Comparison of ENCODE assay signal across 11 cellular contexts in the genomic region with DNA sequence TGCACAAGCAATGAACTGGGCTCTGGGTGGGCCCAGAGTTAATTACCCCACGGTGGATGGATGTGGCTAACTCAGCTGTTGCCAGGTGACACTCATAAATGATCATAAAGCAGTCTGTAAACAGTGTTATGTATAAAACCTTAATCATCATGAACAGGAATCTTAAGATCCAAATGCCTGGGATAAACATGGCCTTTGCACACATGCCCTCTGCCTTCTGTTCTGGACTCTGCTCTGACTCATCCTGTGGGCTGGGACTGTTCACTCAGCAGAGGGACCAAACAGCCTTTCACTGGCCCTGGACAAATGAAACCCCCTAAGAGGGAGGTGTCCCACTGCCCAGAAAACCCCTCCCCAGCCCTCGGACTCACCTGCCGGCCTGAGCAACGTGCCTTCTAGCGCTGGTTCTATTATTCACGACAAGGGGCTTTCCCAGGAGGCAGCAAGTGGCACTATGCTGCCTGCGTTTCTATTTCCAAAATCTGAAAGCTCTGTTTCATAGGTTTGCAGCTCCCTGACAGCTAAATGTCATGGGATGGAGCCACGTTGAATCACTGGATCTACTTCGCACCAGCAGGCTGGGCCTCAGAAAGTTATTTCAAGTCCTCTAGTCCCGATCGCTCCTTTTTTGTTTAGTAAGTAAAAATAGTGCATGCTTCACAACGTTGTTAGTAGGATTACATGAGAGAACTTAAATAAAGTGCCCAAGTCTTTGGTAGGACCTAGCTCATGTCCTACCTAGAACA. TPM values are rescaled to one million over a fixed set of nuclear protein-coding genes. Genes with fewer than 3 reads are reported as not detected.
DNase-seq lines count a peak whose midpoint lies in the region; ATAC-seq, FAIRE-seq and TF ChIP-seq lines count a peak whose summit lies in the region.
"Had no signal": no experiment of that assay in that cellular context is flagged by ENCODE, and none has a peak within 500 bp of the region (broad histone marks: within the 10 kb centered on the region; RNA-seq: fewer than 3 reads in every experiment).

No MANE protein-coding gene starts in this region.

- H3K27ac ChIP-seq in liver (ENCODE audit: low read depth in 1 of 2, low read length in 2 of 2), result peak overlapping the region in 1 of 2 donors; percentile 72
- H3K27ac ChIP-seq in tibial artery, result peak overlapping the region; percentile 81 to 82

- H3K4me3 ChIP-seq in choroid plexus epithelial cell (ENCODE audit: low read depth, low read length) (no peak overlapping the region), liver (ENCODE audit: low read depth in 1 of 3, low read length in 3 of 3) (no peak overlapping the region), tibial artery (no peak overlapping the region)

- TF ChIP-seq CTCF in choroid plexus epithelial cell (conservative IDR thresholded peaks at IDR 0.05; ENCODE audit: low read depth, low read length), result no peak
- TF ChIP-seq CTCF in liver (IDR thresholded peaks at IDR 0.05; ENCODE audit: low read depth, low read length, missing input control), result no peak
- no peak for TF ChIP-seq CTCF in tibial artery (IDR thresholded peaks at IDR 0.05)

- H3K27me3 ChIP-seq in liver (ENCODE audit: control insufficient read depth in 4 of 4, insufficient read depth in 4 of 4, low read length in 3 of 4), result no peaks in the 10 kb centered on the region
- H3K27me3 ChIP-seq in tibial artery, result no peaks in the 10 kb centered on the region

- TF ChIP-seq POLR2A in GM12891 (IDR thresholded peaks at IDR 0.05; ENCODE audit: low read depth, low read length), result no peak

- intact Hi-C loops in tibial artery (cut with DNase I; ENCODE audit: low total_unique reads), result loop anchor here (5.0 kb wide), 1 partner anchor 1250 kb away; no protein-coding TSS in a partner anchor

- ATAC-seq in HG03108 (IDR thresholded peaks at IDR 0.05; ENCODE audit: unreplicated experiment), result no peak
- ATAC-seq: activated CD4-positive, alpha-beta T cell treated with anti-CD3 and anti-CD28 coated beads for 36 hours had no signal

- no peaks in the 10 kb centered on the region for H3K36me3 ChIP-seq in liver (ENCODE audit: control insufficient read depth in 4 of 4, insufficient read depth in 3 of 4, low read depth in 1 of 4, low read length in 3 of 4)
- no peaks in the 10 kb centered on the region for H3K36me3 ChIP-seq in tibial artery

- 68% methylated on average over 12 of the region's 12 CpGs for WGBS in liver

- H3K4me1 ChIP-seq in liver (ENCODE audit: control insufficient read depth in 4 of 4, insufficient read depth in 4 of 4, low read length in 3 of 4) (peaks cover 1 to 17% (median 14%) of the 10 kb centered on the region in 4 donors), tibial artery (peaks cover 0 to 80% (median 51%) of the 10 kb centered on the region in 4 donors)

- no peak overlapping the region for H3K9ac ChIP-seq in liver (ENCODE audit: low read depth in 1 of 2, low read length in 2 of 2)

- no peak for FAIRE-seq in GM12891 (lab: Jason Lieb, UNC)

- H3K9me3 ChIP-seq in liver (ENCODE audit: control insufficient read depth in 4 of 4, low read length in 3 of 4) (no peaks in the 10 kb centered on the region), tibial artery (no peaks in the 10 kb centered on the region)

- DNase-seq in LoVo (ENCODE audit: low spot score) (peak; percentile 64), choroid plexus epithelial cell (ENCODE audit: low read depth) (peak; percentile 46), tibial artery (no peak), GM12891 (ENCODE audit: insufficient read length, low spot score) (no peak)
- no peak for DNase-seq in stimulated activated CD4-positive, alpha-beta T cell treated with anti-CD3 and anti-CD28 coated beads, Interleukin-4, amount 100 ng/mL, for 24 hours
- DNase-seq: activated CD4-positive, alpha-beta T cell treated with anti-CD3 and anti-CD28 coated beads for 36 hours; EL; NCI-H2081; stimulated activated CD4-positive, alpha-beta T cell treated with anti-CD3 and anti-CD28 coated beads, Interleukin-1b, Interleukin-23, amount 100 ng/mL, for 48 hours had no signal

- TF ChIP-seq RAD21 in liver (IDR thresholded peaks at IDR 0.05), result peak in 1 of 2 donors; percentile 33

TF ChIP-seq in liver, 16 proteins besides CTCF, POLR2A, EP300 and RAD21 (continues in another document):
- TF ChIP-seq TAF1 (conservative IDR thresholded peaks at IDR 0.05), result no peak
- TF ChIP-seq NR2F2 (IDR thresholded peaks at IDR 0.05), result no peak
- TF ChIP-seq, protein P1, sequence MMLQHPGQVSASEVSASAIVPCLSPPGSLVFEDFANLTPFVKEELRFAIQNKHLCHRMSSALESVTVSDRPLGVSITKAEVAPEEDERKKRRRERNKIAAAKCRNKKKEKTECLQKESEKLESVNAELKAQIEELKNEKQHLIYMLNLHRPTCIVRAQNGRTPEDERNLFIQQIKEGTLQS (IDR thresholded peaks at IDR 0.05), result peak; percentile 58
- TF ChIP-seq, protein P2, sequence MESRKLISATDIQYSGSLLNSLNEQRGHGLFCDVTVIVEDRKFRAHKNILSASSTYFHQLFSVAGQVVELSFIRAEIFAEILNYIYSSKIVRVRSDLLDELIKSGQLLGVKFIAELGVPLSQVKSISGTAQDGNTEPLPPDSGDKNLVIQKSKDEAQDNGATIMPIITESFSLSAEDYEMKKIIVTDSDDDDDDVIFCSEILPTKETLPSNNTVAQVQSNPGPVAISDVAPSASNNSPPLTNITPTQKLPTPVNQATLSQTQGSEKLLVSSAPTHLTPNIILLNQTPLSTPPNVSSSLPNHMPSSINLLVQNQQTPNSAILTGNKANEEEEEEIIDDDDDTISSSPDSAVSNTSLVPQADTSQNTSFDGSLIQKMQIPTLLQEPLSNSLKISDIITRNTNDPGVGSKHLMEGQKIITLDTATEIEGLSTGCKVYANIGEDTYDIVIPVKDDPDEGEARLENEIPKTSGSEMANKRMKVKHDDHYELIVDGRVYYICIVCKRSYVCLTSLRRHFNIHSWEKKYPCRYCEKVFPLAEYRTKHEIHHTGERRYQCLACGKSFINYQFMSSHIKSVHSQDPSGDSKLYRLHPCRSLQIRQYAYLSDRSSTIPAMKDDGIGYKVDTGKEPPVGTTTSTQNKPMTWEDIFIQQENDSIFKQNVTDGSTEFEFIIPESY (IDR thresholded peaks at IDR 0.05), result no peak
- no peak for TF ChIP-seq GABPA (IDR thresholded peaks at IDR 0.05 in 1 of 2, conservative IDR thresholded peaks at IDR 0.05 in 1 of 2)

TF ChIP-seq in GM12891, 5 proteins besides CTCF, POLR2A, EP300 and RAD21:
- TF ChIP-seq POLR2AphosphoS5 (IDR thresholded peaks at IDR 0.05; ENCODE audit: low read depth, low read length) (no peak), TAF1 (IDR thresholded peaks at IDR 0.05; ENCODE audit: low read depth, low read length) (no peak), SPI1 (IDR thresholded peaks at IDR 0.05; ENCODE audit: low read depth, low read length) (no peak), PAX5 (IDR thresholded peaks at IDR 0.05; ENCODE audit: insufficient read depth, low read length, severe bottlenecking) (no peak), POU2F2 (IDR thresholded peaks at IDR 0.05; ENCODE audit: low read depth, low read length) (no peak)
TF ChIP-seq in GM12891: peak in this region for 0.

RNA-seq across cellular contexts. Expression of a gene that starts 53.0 kb away (rescaled TPM):
- 10 to 100 TPM in 1 of 2 donors, 1 to 10 TPM in 1; 4.7 to 14.1 TPM for total RNA-seq in liver
- polyA plus RNA-seq in liver, result 1 to 10 TPM; 2.3 to 6.7 TPM
- polyA plus RNA-seq in GM12891 (2012; ENCODE audit: low read depth, missing spikeins), result 10.1 TPM

Comparison
In these comparisons a context has a peak if more than half of its experiments do, and no peak if none do; other contexts are left out.
1. DNase-seq: peak in LoVo (single experiment) and choroid plexus epithelial cell (single experiment); none in tibial artery (0 of 2), GM12891 (single experiment) and stimulated activated CD4-positive, alpha-beta T cell treated with anti-CD3 and anti-CD28 coated beads, Interleukin-4, amount 100 ng/mL, for 24 hours (single experiment).